Comparison of ENCODE assay signal across 1 cellular context in the genomic region with DNA sequence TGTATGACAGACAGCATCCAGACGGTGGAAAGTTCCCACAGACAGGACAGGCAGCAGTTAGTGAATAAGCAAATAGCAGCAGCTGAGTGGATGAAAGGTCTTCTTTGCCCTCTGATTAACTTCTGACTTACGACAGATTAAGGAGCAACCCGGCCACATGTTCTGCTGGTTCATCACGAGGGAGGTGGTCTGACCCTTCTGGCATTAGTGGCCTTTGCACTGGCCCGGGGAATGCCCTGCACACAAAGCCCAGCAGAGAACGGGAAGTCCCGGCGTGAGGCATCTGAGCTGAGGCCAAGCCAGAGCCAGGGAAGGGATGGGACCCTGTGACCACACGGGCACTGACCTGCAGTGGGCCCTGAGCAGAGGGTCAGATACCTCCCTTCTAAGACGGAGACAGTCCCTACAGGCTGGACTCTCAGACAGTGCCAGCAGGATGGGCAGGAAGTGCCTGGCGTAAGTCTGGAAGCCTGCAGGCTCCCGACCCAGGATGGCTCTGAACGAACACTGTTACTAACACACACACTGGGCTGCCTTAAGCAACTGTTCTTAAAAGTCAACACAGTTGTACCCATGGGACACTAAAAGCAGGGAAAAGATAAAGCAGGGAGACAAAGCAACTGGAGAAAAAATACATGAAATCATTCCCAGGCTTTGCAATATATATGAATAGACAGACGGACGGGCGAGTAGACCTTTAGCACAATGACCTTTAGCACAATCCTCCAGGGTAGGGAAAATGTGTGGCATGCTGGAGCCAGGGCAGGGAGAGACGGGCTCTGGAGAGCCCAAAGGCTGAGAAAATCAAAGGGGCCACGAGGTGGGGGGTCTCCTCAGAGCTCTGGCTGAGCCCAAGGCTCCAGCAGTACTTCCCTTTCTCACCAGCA.
TF ChIP-seq lines count a peak whose summit lies in the region.

No MANE protein-coding gene starts in this region.

TF ChIP-seq in GM12878, 131 proteins besides CTCF, POLR2A, EP300 and RAD21:
- TF ChIP-seq SREBF2 (IDR thresholded peaks at IDR 0.05; ENCODE audit: low read length) (no peak), TAF1 (IDR thresholded peaks at IDR 0.05; ENCODE audit: borderline replicate concordance, low read depth, low read length) (no peak), CHD2 (IDR thresholded peaks at IDR 0.05; ENCODE audit: borderline replicate concordance, low read depth, low read length) (no peak), PRDM15 (CRISPR knock-in tag; IDR thresholded peaks at IDR 0.05) (no peak), STAT3 (IDR thresholded peaks at IDR 0.05; ENCODE audit: low read depth, low read length) (no peak), PAX5 (IDR thresholded peaks at IDR 0.05; ENCODE audit: borderline replicate concordance, low read depth, low read length) (no peak), MYC (IDR thresholded peaks at IDR 0.05; ENCODE audit: insufficient read depth, insufficient read length, insufficient replicate concordance, low read length, severe bottlenecking) (no peak), NR2F1 (conservative IDR thresholded peaks at IDR 0.05) (peak; percentile 57; the same call in 1 of the 2 replicates), SMC3 (IDR thresholded peaks at IDR 0.05; ENCODE audit: borderline replicate concordance, low read length) (no peak)
